17 cellular contexts compared by ENCODE assay signal in the genomic region with DNA sequence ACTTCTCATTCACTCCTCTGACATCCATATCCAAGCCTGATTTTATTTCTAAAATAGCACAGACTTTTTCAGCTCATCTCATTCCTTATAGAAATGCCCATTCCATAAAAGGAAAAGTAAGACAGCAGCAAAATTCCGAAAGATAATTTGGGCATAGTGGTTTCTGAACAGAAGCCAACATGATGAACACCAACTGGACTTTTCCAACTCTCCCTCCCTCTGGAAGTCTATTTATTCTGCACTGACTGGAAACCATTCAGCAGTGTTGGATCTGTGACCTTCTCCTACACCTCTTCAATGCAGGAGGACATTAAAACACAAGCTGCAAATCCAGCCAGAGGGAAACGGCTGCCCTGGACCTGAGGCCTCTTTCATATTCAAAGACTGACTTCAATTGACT.
DNase-seq lines count a peak whose midpoint lies in the region; ATAC-seq and TF ChIP-seq lines count a peak whose summit lies in the region.
"Had no signal": no experiment of that assay in that cellular context is flagged by ENCODE, and none has a peak within 500 bp of the region (broad histone marks: within the 10 kb centered on the region; RNA-seq: fewer than 3 reads in every experiment).

No MANE protein-coding gene starts in this region.

- no peak overlapping the region for H3K4me2 ChIP-seq in Karpas-422 (ENCODE audit: low read depth, low read length, poor library complexity, severe bottlenecking)
- peak overlapping the region; percentile 25 for H3K4me2 ChIP-seq in smooth muscle cell
- H3K4me2 ChIP-seq: BLaER1, KMS-11 had no signal

- TF ChIP-seq CTCF in smooth muscle cell (IDR thresholded peaks at IDR 0.05; ENCODE audit: borderline replicate concordance, insufficient read depth, poor library complexity, severe bottlenecking) = no peak

- H3K9ac ChIP-seq in Karpas-422 (ENCODE audit: low read length) (no peak overlapping the region), smooth muscle cell (ENCODE audit: low read depth) (no peak overlapping the region)
- H3K9ac ChIP-seq: BLaER1, KMS-11 had no signal

- H3K36me3 ChIP-seq in Karpas-422 (ENCODE audit: insufficient read depth, low read length) (no peaks in the 10 kb centered on the region), smooth muscle cell (ENCODE audit: low read depth) (no peaks in the 10 kb centered on the region)
- H3K36me3 ChIP-seq: BLaER1, HAP-1 had no signal

- H3K4me1 Mint-ChIP-seq in activated T-cell treated with anti-CD3 and anti-CD28 coated beads, Interleukin-2, amount 50 U/mL, for 24 hours (ENCODE audit: low read depth) = no peaks in the 10 kb centered on the region
- H3K4me1 Mint-ChIP-seq: CD14-positive monocyte; CD4-positive, alpha-beta memory T cell had no signal

- no peaks in the 10 kb centered on the region for H3K27me3 Mint-ChIP-seq in activated T-cell treated with anti-CD3 and anti-CD28 coated beads, Interleukin-2, amount 50 U/mL, for 24 hours
- H3K27me3 Mint-ChIP-seq: CD4-positive, alpha-beta memory T cell had no signal

- no peaks in the 10 kb centered on the region for H3F3A ChIP-seq in smooth muscle cell (ENCODE audit: low read depth)

- no peak for ATAC-seq in GM18520 (IDR thresholded peaks at IDR 0.05; ENCODE audit: unreplicated experiment)
- no peak for ATAC-seq in HG03571 (IDR thresholded peaks at IDR 0.05; ENCODE audit: unreplicated experiment)
- ATAC-seq: GM12878 had no signal

- H2AFZ ChIP-seq in Karpas-422 (ENCODE audit: low read length) = no peak overlapping the region
- no peak overlapping the region for H2AFZ ChIP-seq in smooth muscle cell (ENCODE audit: low read depth)

- H4K20me1 ChIP-seq in Karpas-422 (ENCODE audit: insufficient read depth, low read depth, low read length) (0 out of 2 replicates have a peak, but pooled peaks cover 3% of the 10 kb centered on the region), smooth muscle cell (ENCODE audit: low read depth) (no peaks in the 10 kb centered on the region)
- H4K20me1 ChIP-seq: BLaER1 had no signal

- no peak overlapping the region for H3K4me3 ChIP-seq in Karpas-422 (ENCODE audit: low read length)
- H3K4me3 ChIP-seq in smooth muscle cell = no peak overlapping the region
- H3K4me3 ChIP-seq: BLaER1, GM12878, HAP-1 had no signal

- no peaks in the 10 kb centered on the region for H3K4me1 ChIP-seq in Karpas-422 (ENCODE audit: low read length)
- H3K4me1 ChIP-seq in smooth muscle cell (ENCODE audit: low read depth) = no peaks in the 10 kb centered on the region
- H3K4me1 ChIP-seq: BLaER1, HAP-1 had no signal

- H3K27me3 ChIP-seq in Karpas-422 (ENCODE audit: low read length) = no peaks in the 10 kb centered on the region
- peaks cover 20% of the 10 kb centered on the region for H3K27me3 ChIP-seq in smooth muscle cell (ENCODE audit: low read depth)
- H3K27me3 ChIP-seq: BLaER1 had no signal

- H3K79me2 ChIP-seq in Karpas-422 (ENCODE audit: low read length) (no peaks in the 10 kb centered on the region), smooth muscle cell (ENCODE audit: low read depth) (no peaks in the 10 kb centered on the region)

- no peaks in the 10 kb centered on the region; the same call in 1 of the 2 replicates for H3K9me2 ChIP-seq in Karpas-422 (replicated peaks; ENCODE audit: insufficient read depth, low read length)

- no peaks in the 10 kb centered on the region for H3K9me3 ChIP-seq in Karpas-422 (ENCODE audit: low read length)
- no peaks in the 10 kb centered on the region for H3K9me3 ChIP-seq in smooth muscle cell (replicated peaks; ENCODE audit: low read depth)
- H3K9me3 ChIP-seq: BLaER1, HAP-1 had no signal

- DNase-seq in AG20443 (ENCODE audit: low spot score) = peak; percentile 21
- peak; percentile 14 for DNase-seq in Karpas-422
- DNase-seq in myocyte (ENCODE audit: low read depth) = peak; percentile 78
- no peak for DNase-seq in smooth muscle cell (lab: John Stamatoyannopoulos, UW; ENCODE audit: unreplicated experiment)
- DNase-seq in activated T-cell treated with anti-CD3 and anti-CD28 coated beads, Interleukin-2, amount 50 U/mL, for 24 hours = no peak
- no peak for DNase-seq in activated CD4-positive, alpha-beta T cell treated with anti-CD3 and anti-CD28 coated beads, Interleukin-2, amount 50 U/mL, for 1 hour
- DNase-seq: CD4-positive, alpha-beta memory T cell; DMS153; DMS79; GF-D8 had no signal

- no peak overlapping the region for H3K4me3 Mint-ChIP-seq in activated T-cell treated with anti-CD3 and anti-CD28 coated beads, Interleukin-2, amount 50 U/mL, for 24 hours
- H3K4me3 Mint-ChIP-seq: CD14-positive monocyte; CD4-positive, alpha-beta memory T cell had no signal

- no peaks in the 10 kb centered on the region for H3K36me3 Mint-ChIP-seq in activated T-cell treated with anti-CD3 and anti-CD28 coated beads, Interleukin-2, amount 50 U/mL, for 24 hours (ENCODE audit: low read depth)
- H3K36me3 Mint-ChIP-seq: CD14-positive monocyte; CD4-positive, alpha-beta memory T cell had no signal

- WGBS in smooth muscle cell (ENCODE audit: low lambda C conversion rate) = 67% methylated on average over 2 of the region's 2 CpGs

- peaks cover 11% of the 10 kb centered on the region for H3K9me3 Mint-ChIP-seq in activated T-cell treated with anti-CD3 and anti-CD28 coated beads, Interleukin-2, amount 50 U/mL, for 24 hours

- no peak overlapping the region for H3K27ac ChIP-seq in Karpas-422 (ENCODE audit: low read length)
- no peak overlapping the region for H3K27ac ChIP-seq in smooth muscle cell (ENCODE audit: low read depth)
- H3K27ac ChIP-seq: BLaER1, KMS-11 had no signal

- no peak overlapping the region for H3K27ac Mint-ChIP-seq in activated T-cell treated with anti-CD3 and anti-CD28 coated beads, Interleukin-2, amount 50 U/mL, for 24 hours
- H3K27ac Mint-ChIP-seq: CD14-positive monocyte; CD4-positive, alpha-beta memory T cell had no signal

Comparison
In these comparisons a context has a peak if more than half of its experiments do, and no peak if none do; other contexts are left out.
1. DNase-seq: peak in AG20443 (single experiment), Karpas-422 (single experiment) and myocyte (single experiment); none in smooth muscle cell (single experiment), activated T-cell treated with anti-CD3 and anti-CD28 coated beads, Interleukin-2, amount 50 U/mL, for 24 hours (single experiment) and activated CD4-positive, alpha-beta T cell treated with anti-CD3 and anti-CD28 coated beads, Interleukin-2, amount 50 U/mL, for 1 hour (single experiment).